In genomic region chr20:46831633-46832011, GRCh38 we compare ENCODE assay signal across 19 cellular contexts.
A peak's percentile ranks its signal among the peaks of the same experiment; 100 is the strongest.
DNase-seq lines count a peak whose midpoint lies in the region; ATAC-seq and TF ChIP-seq lines count a peak whose summit lies in the region.
"Had no signal": no experiment of that assay in that cellular context is flagged by ENCODE, and none has a peak within 500 bp of the region (broad histone marks: within the 10 kb centered on the region; RNA-seq: fewer than 3 reads in every experiment).

No MANE protein-coding gene starts in this region.

- H3K27ac ChIP-seq in IMR-90 (ENCODE audit: insufficient read depth, low read length) (no peak overlapping the region), VCaP (peak overlapping the region; percentile 58)
- H3K27ac ChIP-seq: BLaER1 had no signal

- H2AFZ ChIP-seq in IMR-90 (replicated peaks; ENCODE audit: low read length, poor library complexity) = no peak overlapping the region

- H4K8ac ChIP-seq in IMR-90 (ENCODE audit: low read depth in 2 of 2, low read length in 2 of 2) = no peak overlapping the region

- no peak overlapping the region for H3K23ac ChIP-seq in IMR-90 (ENCODE audit: low read depth, low read length)

- in situ Hi-C loops in IMR-90 (cut with MboI; ENCODE audit: low sequenced_read_pairs) = no loop called here

- H3K9me3 Mint-ChIP-seq in activated T-cell treated with anti-CD3 and anti-CD28 coated beads, Interleukin-2, amount 50 U/mL, for 72 hours = peaks cover 0 to 5% of the 10 kb centered on the region in 2 donors
- no peaks in the 10 kb centered on the region for H3K9me3 Mint-ChIP-seq in type B pancreatic cell

- H4K91ac ChIP-seq in IMR-90 (ENCODE audit: insufficient read depth, low read depth, low read length) = peak overlapping the region; percentile 31; the same call in 1 of the 2 replicates

- peaks cover 18% of the 10 kb centered on the region for H3K9me1 ChIP-seq in IMR-90 (ENCODE audit: insufficient read depth, low read length)

- no peak overlapping the region for H3K4me2 ChIP-seq in IMR-90 (ENCODE audit: low read depth, low read length)
- H3K4me2 ChIP-seq: BLaER1 had no signal

- H3K14ac ChIP-seq in IMR-90 (replicated peaks; ENCODE audit: low read depth, low read length) = peak overlapping the region; percentile 16; the same call in 1 of the 2 replicates

- no peak for TF ChIP-seq POLR2A in IMR-90 (IDR thresholded peaks at IDR 0.05; ENCODE audit: low read depth, low read length)

- H2BK20ac ChIP-seq in IMR-90 (ENCODE audit: low read depth, low read length) = peak overlapping the region; percentile 22

- H3K36me3 Mint-ChIP-seq in activated T-cell treated with anti-CD3 and anti-CD28 coated beads, Interleukin-2, amount 50 U/mL, for 72 hours (ENCODE audit: insufficient read depth in 2 of 2) = no peaks in the 10 kb centered on the region
- no peaks in the 10 kb centered on the region for H3K36me3 Mint-ChIP-seq in type B pancreatic cell
- H3K36me3 Mint-ChIP-seq: CD14-positive monocyte; CD8-positive, alpha-beta T cell had no signal

- no peaks in the 10 kb centered on the region for H3K9me3 ChIP-seq in IMR-90 (ENCODE audit: control insufficient read depth, insufficient read depth, low read length)
- H3K9me3 ChIP-seq: BLaER1 had no signal

- H3K4ac ChIP-seq in IMR-90 (ENCODE audit: low read depth, low read length) = peak overlapping the region; percentile 21; the same call in 1 of the 2 replicates

- no peak overlapping the region for H2AK9ac ChIP-seq in IMR-90 (replicated peaks; ENCODE audit: low read depth, low read length, poor library complexity)

- H3K4me1 Mint-ChIP-seq in activated T-cell treated with anti-CD3 and anti-CD28 coated beads, Interleukin-2, amount 50 U/mL, for 72 hours (ENCODE audit: low read depth) = peaks cover 6% of the 10 kb centered on the region
- H3K4me1 Mint-ChIP-seq in type B pancreatic cell (ENCODE audit: unreplicated experiment) = peaks cover 9% of the 10 kb centered on the region
- H3K4me1 Mint-ChIP-seq: CD14-positive monocyte had no signal

- no peak overlapping the region for H3K9ac ChIP-seq in IMR-90 (ENCODE audit: low read depth, low read length)
- H3K9ac ChIP-seq: BLaER1 had no signal

- no peak overlapping the region for H3K56ac ChIP-seq in IMR-90 (ENCODE audit: extremely low read depth, insufficient read depth, low read length)

- no peak for TF ChIP-seq RAD21 in IMR-90 (IDR thresholded peaks at IDR 0.05; ENCODE audit: low read length)

- no peak overlapping the region for H3K4me3 ChIP-seq in IMR-90 (ENCODE audit: insufficient read depth, low read depth, low read length)
- H3K4me3 ChIP-seq: BLaER1 had no signal

- no peaks in the 10 kb centered on the region for H4K20me1 ChIP-seq in IMR-90 (ENCODE audit: insufficient read depth, low read length)
- H4K20me1 ChIP-seq: BLaER1 had no signal

- no peak overlapping the region for H3K18ac ChIP-seq in IMR-90 (ENCODE audit: low read depth, low read length)

- no TSS peak for BruUV-seq in IMR-90 (replicated peaks; lab: Mats Ljungman, UMichigan)

- peak overlapping the region; percentile 58; the same call in 1 of the 2 replicates for H2BK120ac ChIP-seq in IMR-90 (ENCODE audit: low read depth, low read length)

- no peak overlapping the region for H4K5ac ChIP-seq in IMR-90 (ENCODE audit: low read depth, low read length)

- TF ChIP-seq CTCF in IMR-90 (conservative IDR thresholded peaks at IDR 0.05; ENCODE audit: low read depth, low read length) (no peak), VCaP (conservative IDR thresholded peaks at IDR 0.05) (no peak), type B pancreatic cell (conservative IDR thresholded peaks at IDR 0.05) (no peak)

- intact Hi-C loops in IMR-90 (cut with micrococcal nuclease) = no loop called here

- no peaks in the 10 kb centered on the region for H3K36me3 ChIP-seq in IMR-90 (ENCODE audit: control insufficient read depth, insufficient read depth, low read length)
- H3K36me3 ChIP-seq: BLaER1 had no signal

- DNase-seq in activated T-cell treated with anti-CD3 and anti-CD28 coated beads, Interleukin-2, amount 50 U/mL, for 72 hours = no peak
- DNase-seq in activated T-cell treated with anti-CD3 and anti-CD28 coated beads, Interleukin-2, amount 50 U/mL, for 48 hours = no peak
- peak; percentile 12 for DNase-seq in IMR-90
- DNase-seq in type B pancreatic cell (ENCODE audit: extremely low spot score, unreplicated experiment) = peak; percentile 32
- DNase-seq in ecto neural progenitor cell (ENCODE audit: low spot score) = no peak
- DNase-seq in activated effector memory CD4-positive, alpha-beta T cell treated with anti-CD3 and anti-CD28 coated beads, Interleukin-2, amount 50 U/mL, for 16 hours = no peak
- DNase-seq: 8988T; Calu3; CD8-positive, alpha-beta T cell; DMS79 treated with DMSO at 0.1 percent for 48 hours; GOT3; H7; KG1 had no signal

- no CpG with 5 or more reads among the region's 2 CpGs for WGBS in IMR-90 (ENCODE audit: extremely low coverage in 2 of 2, insufficient read length in 1 of 2), 2 experiments

- peak overlapping the region; percentile 11; the same call in 1 of the 3 replicates for H2BK15ac ChIP-seq in IMR-90 (ENCODE audit: low read depth, low read length)

- H3K4me1 ChIP-seq in IMR-90 (ENCODE audit: control insufficient read depth, insufficient read depth, low read length) = peaks cover 21% of the 10 kb centered on the region
- H3K4me1 ChIP-seq: BLaER1 had no signal

- H3K4me3 Mint-ChIP-seq in activated T-cell treated with anti-CD3 and anti-CD28 coated beads, Interleukin-2, amount 50 U/mL, for 72 hours = no peak overlapping the region
- no peak overlapping the region for H3K4me3 Mint-ChIP-seq in type B pancreatic cell
- H3K4me3 Mint-ChIP-seq: CD14-positive monocyte; CD8-positive, alpha-beta T cell had no signal

- H3K27me3 ChIP-seq in IMR-90 (ENCODE audit: control insufficient read depth, insufficient read depth, low read length) = no peaks in the 10 kb centered on the region
- H3K27me3 ChIP-seq: BLaER1 had no signal

- peaks cover 31% of the 10 kb centered on the region for H3K27me3 Mint-ChIP-seq in activated T-cell treated with anti-CD3 and anti-CD28 coated beads, Interleukin-2, amount 50 U/mL, for 72 hours (ENCODE audit: low read depth)
- H3K27me3 Mint-ChIP-seq in type B pancreatic cell = peaks cover 3% of the 10 kb centered on the region

- POLR2A ChIA-PET in IMR-90 (lab: Charles Lee; ENCODE audit: unreplicated experiment) = no interaction called here

- H3K79me1 ChIP-seq in IMR-90 (ENCODE audit: low read depth in 1 of 2, low read length in 2 of 2) = no peaks in the 10 kb centered on the region

- H2AK5ac ChIP-seq in IMR-90 (ENCODE audit: low read depth, low read length) = peak overlapping the region; percentile 74; the same call in 1 of the 2 replicates

- no peak overlapping the region for H3K27ac Mint-ChIP-seq in activated T-cell treated with anti-CD3 and anti-CD28 coated beads, Interleukin-2, amount 50 U/mL, for 72 hours
- no peak overlapping the region for H3K27ac Mint-ChIP-seq in type B pancreatic cell
- H3K27ac Mint-ChIP-seq: CD14-positive monocyte; CD8-positive, alpha-beta T cell had no signal

- dilution Hi-C loops in IMR-90 (cut with HindIII; ENCODE audit: low sequenced_read_pairs, unreplicated experiment) = no loop called here

- ATAC-seq in activated T-cell treated with anti-CD3 and anti-CD28 coated beads, Interleukin-2, amount 50 U/mL, for 72 hours (replicated peaks in 1 of 2) = peak; percentile 31 to 67
- no peak for ATAC-seq in IMR-90 (ENCODE audit: low read depth)
- no peak for ATAC-seq in GM18520 (IDR thresholded peaks at IDR 0.05; ENCODE audit: unreplicated experiment)
- ATAC-seq: CD8-positive, alpha-beta T cell; HCT116; HepG2 had no signal

- CTCF ChIA-PET in IMR-90 (lab: Yijun Ruan, JAX) = no interaction called here

- no peak overlapping the region for H2BK5ac ChIP-seq in IMR-90 (ENCODE audit: low read depth, low read length, poor library complexity, severe bottlenecking)

TF ChIP-seq in IMR-90, 13 proteins besides CTCF, POLR2A, EP300 and RAD21:
- no peak for TF ChIP-seq USF2 (IDR thresholded peaks at IDR 0.05; ENCODE audit: low read depth, low read length)
- no peak for TF ChIP-seq FOS (IDR thresholded peaks at IDR 0.05; ENCODE audit: low read depth, low read length)
- no peak for TF ChIP-seq RCOR1 (IDR thresholded peaks at IDR 0.05; ENCODE audit: insufficient replicate concordance, low read length)
- no peak for TF ChIP-seq SMC3 (IDR thresholded peaks at IDR 0.05; ENCODE audit: low read depth, low read length)
- TF ChIP-seq MAZ (IDR thresholded peaks at IDR 0.05; ENCODE audit: borderline replicate concordance, low read depth, low read length) = no peak
- no peak for TF ChIP-seq RFX5 (IDR thresholded peaks at IDR 0.05; ENCODE audit: low read depth, low read length)
- TF ChIP-seq CHD1 (IDR thresholded peaks at IDR 0.05; ENCODE audit: low read depth, low read length) = no peak
- no peak for TF ChIP-seq NFE2L2 (IDR thresholded peaks at IDR 0.05; ENCODE audit: low read depth, low read length)
- no peak for TF ChIP-seq BHLHE40 (IDR thresholded peaks at IDR 0.05; ENCODE audit: low read depth, low read length)

Comparison
In these comparisons a context has a peak if more than half of its experiments do, and no peak if none do; other contexts are left out.
1. ATAC-seq: peak in activated T-cell treated with anti-CD3 and anti-CD28 coated beads, Interleukin-2, amount 50 U/mL, for 72 hours (2 of 2); none in IMR-90 (single experiment) and GM18520 (single experiment).
2. DNase-seq: peak in IMR-90 (single experiment) and type B pancreatic cell (single experiment); none in activated T-cell treated with anti-CD3 and anti-CD28 coated beads, Interleukin-2, amount 50 U/mL, for 72 hours (0 of 2), activated T-cell treated with anti-CD3 and anti-CD28 coated beads, Interleukin-2, amount 50 U/mL, for 48 hours (0 of 2), ecto neural progenitor cell (single experiment) and activated effector memory CD4-positive, alpha-beta T cell treated with anti-CD3 and anti-CD28 coated beads, Interleukin-2, amount 50 U/mL, for 16 hours (single experiment).